21 cellular contexts compared by ENCODE assay signal in genomic region chr9:127529671-127530070, GRCh38.
A peak's percentile ranks its signal among the peaks of the same experiment; 100 is the strongest.
DNase-seq lines count a peak whose midpoint lies in the region; ATAC-seq and TF ChIP-seq lines count a peak whose summit lies in the region.
"Had no signal": no experiment of that assay in that cellular context is flagged by ENCODE, and none has a peak within 500 bp of the region (broad histone marks: within the 10 kb centered on the region; RNA-seq: fewer than 3 reads in every experiment).

No MANE protein-coding gene starts in this region.

- H3F3A ChIP-seq in GM23338 (replicated peaks; ENCODE audit: low read depth) = 0 out of 2 replicates have a peak, but pooled peaks cover 12% of the 10 kb centered on the region
- H3F3A ChIP-seq in MM.1S (ENCODE audit: insufficient read depth, low read length) = no peaks in the 10 kb centered on the region

- ATAC-seq in GM23338 = no peak
- ATAC-seq in HG03432 (IDR thresholded peaks at IDR 0.05; ENCODE audit: unreplicated experiment) = no peak
- ATAC-seq in HG02870 (IDR thresholded peaks at IDR 0.05; ENCODE audit: unreplicated experiment) = no peak
- ATAC-seq: activated naive CD8-positive, alpha-beta T cell treated with anti-CD3 and anti-CD28 coated beads, Interleukin-2, amount 50 U/mL, for 24 hours; foreskin keratinocyte had no signal

- H3K27me3 Mint-ChIP-seq in GM23338 (ENCODE audit: insufficient read depth, low read depth, poor library complexity) = peaks cover 6% of the 10 kb centered on the region
- H3K27me3 Mint-ChIP-seq: activated naive CD8-positive, alpha-beta T cell treated with anti-CD3 and anti-CD28 coated beads, Interleukin-2, amount 50 U/mL, for 24 hours; CD4-positive, CD25-positive, alpha-beta regulatory T cell; dendritic cell treated with granulocyte-macrophage colony-stimulating factor and Interleukin-4, amounts not matched to agents 40 ng/mL and 50 ng/mL, for 4 days; progenitor cell of endocrine pancreas had no signal

- H4K20me1 ChIP-seq in GM23338 (replicated peaks; ENCODE audit: insufficient read depth) (no peaks in the 10 kb centered on the region; the same call in 1 of the 2 replicates), MM.1S (ENCODE audit: insufficient read depth, low read length) (no peaks in the 10 kb centered on the region)

- no peak for TF ChIP-seq CTCF in GM23338 (conservative IDR thresholded peaks at IDR 0.05; ENCODE audit: low read depth in 2 of 2)
- TF ChIP-seq CTCF in VCaP (conservative IDR thresholded peaks at IDR 0.05) = no peak
- TF ChIP-seq CTCF in MM.1S (IDR thresholded peaks at IDR 0.05; ENCODE audit: low read length) = no peak

- peaks cover 21% of the 10 kb centered on the region for H3K36me3 ChIP-seq in GM23338 (ENCODE audit: insufficient read depth)
- H3K36me3 ChIP-seq in stomach smooth muscle (ENCODE audit: control insufficient read depth in 2 of 2, insufficient read depth in 2 of 2, low read length in 2 of 2) = peaks cover 13 to 23% of the 10 kb centered on the region in 2 donors
- H3K36me3 ChIP-seq in MM.1S (replicated peaks; ENCODE audit: insufficient read depth, low read length) = no peaks in the 10 kb centered on the region

- H3K27me3 ChIP-seq in GM23338 (ENCODE audit: insufficient read depth) (no peaks in the 10 kb centered on the region), stomach smooth muscle (ENCODE audit: control insufficient read depth in 1 of 2, insufficient read depth in 2 of 2, low read length in 2 of 2) (no peaks in the 10 kb centered on the region), MM.1S (replicated peaks; ENCODE audit: insufficient read depth, low read length) (no peaks in the 10 kb centered on the region)
- H3K27me3 ChIP-seq: brain microvascular endothelial cell, foreskin keratinocyte had no signal

- H3K27ac ChIP-seq in GM23338 (ENCODE audit: low read depth) = 0 out of 2 replicates have a peak overlapping the region, but pooled peaks have one; percentile 14
- peak overlapping the region; percentile 18; the same call in 1 of the 2 replicates for H3K27ac ChIP-seq in VCaP
- peak overlapping the region; percentile 75 for H3K27ac ChIP-seq in stomach smooth muscle (ENCODE audit: low read length)
- H3K27ac ChIP-seq in MM.1S (ENCODE audit: low read length) = no peak overlapping the region
- H3K27ac ChIP-seq: epithelial cell of prostate, foreskin keratinocyte had no signal

- H3K36me3 Mint-ChIP-seq in GM23338 (ENCODE audit: low read depth) = peaks cover 42% of the 10 kb centered on the region

- peaks cover 38% of the 10 kb centered on the region for H3K4me1 Mint-ChIP-seq in GM23338
- H3K4me1 Mint-ChIP-seq: activated naive CD8-positive, alpha-beta T cell treated with anti-CD3 and anti-CD28 coated beads, Interleukin-2, amount 50 U/mL, for 24 hours had no signal

- H3K9me3 ChIP-seq in stomach smooth muscle (ENCODE audit: control insufficient read depth in 2 of 2, low read length in 2 of 2) (peaks cover 0 to 5% of the 10 kb centered on the region in 2 donors), MM.1S (replicated peaks; ENCODE audit: insufficient read depth, low read length) (no peaks in the 10 kb centered on the region)

- H3K9ac ChIP-seq in stomach smooth muscle (ENCODE audit: low read length in 2 of 2) (no peak overlapping the region), MM.1S (ENCODE audit: low read length) (no peak overlapping the region)

- no peak for DNase-seq in GM23338 (ENCODE audit: low spot score)
- peak; percentile 56 to 74 for DNase-seq in lung microvascular endothelial cell (ENCODE audit: low read depth in 2 of 2)
- no peak for DNase-seq in MM.1S
- DNase-seq: activated CD4-positive, alpha-beta T cell treated with anti-CD3 and anti-CD28 coated beads for 1 hour; activated naive CD8-positive, alpha-beta T cell treated with anti-CD3 and anti-CD28 coated beads, Interleukin-2, amount 50 U/mL, for 24 hours; brain microvascular endothelial cell; CD4-positive, CD25-positive, alpha-beta regulatory T cell; foreskin keratinocyte; kidney; midbrain; NCI-H1105; NCI-H2081 had no signal

- no peak overlapping the region for H3K27ac Mint-ChIP-seq in GM23338
- H3K27ac Mint-ChIP-seq: activated naive CD8-positive, alpha-beta T cell treated with anti-CD3 and anti-CD28 coated beads, Interleukin-2, amount 50 U/mL, for 24 hours; CD4-positive, CD25-positive, alpha-beta regulatory T cell; progenitor cell of endocrine pancreas had no signal

- H3K9me2 ChIP-seq in GM23338 (ENCODE audit: insufficient read depth) (no peaks in the 10 kb centered on the region), MM.1S (replicated peaks; ENCODE audit: insufficient read depth, low read length) (no peaks in the 10 kb centered on the region)

- H3K4me2 ChIP-seq in GM23338 = no peak overlapping the region
- H3K4me2 ChIP-seq in MM.1S (ENCODE audit: low read depth, low read length) = no peak overlapping the region

- H3K79me2 ChIP-seq in GM23338 (replicated peaks; ENCODE audit: insufficient read depth) = no peaks in the 10 kb centered on the region; the same call in 1 of the 2 replicates
- H3K79me2 ChIP-seq in MM.1S (ENCODE audit: low read length) = no peaks in the 10 kb centered on the region

- H3K4me3 ChIP-seq in GM23338 (no peak overlapping the region), stomach smooth muscle (ENCODE audit: low read length in 2 of 2) (no peak overlapping the region), MM.1S (ENCODE audit: low read length) (no peak overlapping the region)

- H3K4me1 ChIP-seq in GM23338 (ENCODE audit: insufficient read depth) = peaks cover 14% of the 10 kb centered on the region
- peaks cover 22% of the 10 kb centered on the region for H3K4me1 ChIP-seq in stomach smooth muscle (ENCODE audit: control insufficient read depth, insufficient read depth, low read length)
- H3K4me1 ChIP-seq in MM.1S (ENCODE audit: low read length) = no peaks in the 10 kb centered on the region

- H3K4me3 Mint-ChIP-seq in GM23338 = no peak overlapping the region
- H3K4me3 Mint-ChIP-seq: activated naive CD8-positive, alpha-beta T cell treated with anti-CD3 and anti-CD28 coated beads, Interleukin-2, amount 50 U/mL, for 24 hours; activated T-helper 1 cell treated with anti-CD3 and anti-CD28 coated beads, Interleukin-12 subunit alpha, Interleukin-12 subunit beta, Interleukin-2, Interleukin-4 antibody, amounts not matched to agents 30 ng/mL and 10 ng/mL and 1 ng/mL, durations not matched to agents 14 hours and 24 hours and 36 hours; CD4-positive, CD25-positive, alpha-beta regulatory T cell; dendritic cell treated with granulocyte-macrophage colony-stimulating factor and Interleukin-4, amounts not matched to agents 40 ng/mL and 50 ng/mL, for 4 days; nephron had no signal

- peaks cover 19% of the 10 kb centered on the region for H3K9me3 Mint-ChIP-seq in GM23338

- H2AFZ ChIP-seq in GM23338 = no peak overlapping the region
- no peak overlapping the region for H2AFZ ChIP-seq in MM.1S (ENCODE audit: low read length)

Comparison
In these comparisons a context has a peak if more than half of its experiments do, and no peak if none do; other contexts are left out.
1. DNase-seq: peak in lung microvascular endothelial cell (2 of 2); none in GM23338 (single experiment) and MM.1S (single experiment).